Comparison of ENCODE assay signal across 8 cellular contexts in genomic region chr15:73991260-73991659, GRCh38. TPM values are rescaled to one million over a fixed set of nuclear protein-coding genes. Genes with fewer than 3 reads are reported as not detected.
DNase-seq lines count a peak whose midpoint lies in the region; ATAC-seq and TF ChIP-seq lines count a peak whose summit lies in the region.

No MANE protein-coding gene starts in this region.

- peak overlapping the region; percentile 88 for H3K4me3 ChIP-seq in CD8-positive, alpha-beta T cell (ENCODE audit: low read depth, low read length)
- peak overlapping the region; percentile 78 for H3K4me3 ChIP-seq in MM.1S (ENCODE audit: low read length)
- H3K4me3 ChIP-seq in vagina, result peak overlapping the region; percentile 57 to 69

- H3K9me2 ChIP-seq in MM.1S (replicated peaks; ENCODE audit: insufficient read depth, low read length), result no peaks in the 10 kb centered on the region

- peak overlapping the region; percentile 75; the same call in 1 of the 2 replicates for H3K9ac ChIP-seq in MM.1S (ENCODE audit: low read length)

- no peak for ATAC-seq in CD8-positive, alpha-beta T cell

- intact Hi-C loops in CD8-positive, alpha-beta T cell (cut with DNase I, micrococcal nuclease), result loop anchor here (2.0 to 10.0 kb wide), 11 partner anchors 18 to 1876 kb away; partner anchors contain the start of genes ARID3B (in 1 of the 2), C15orf39 (in 1 of the 2), CLK3 (in 1 of the 2) and COX5A (in 1 of the 2)
- intact Hi-C loops in dendritic cell treated with granulocyte-macrophage colony-stimulating factor and Interleukin-4, amounts not matched to agents 40 ng/mL and 50 ng/mL, for 4 days (cut with micrococcal nuclease), result no loop called here
- intact Hi-C loops in vagina (cut with DNase I), result no loop called here

- H3K36me3 ChIP-seq in CD8-positive, alpha-beta T cell (ENCODE audit: insufficient read depth, low read length), result no peaks in the 10 kb centered on the region
- H3K36me3 ChIP-seq in MM.1S (replicated peaks; ENCODE audit: insufficient read depth, low read length) (no peaks in the 10 kb centered on the region), vagina (no peaks in the 10 kb centered on the region)

- H3K9me3 Mint-ChIP-seq in CD8-positive, alpha-beta T cell, result no peaks in the 10 kb centered on the region
- no peaks in the 10 kb centered on the region for H3K9me3 Mint-ChIP-seq in dendritic cell treated with granulocyte-macrophage colony-stimulating factor and Interleukin-4, amounts not matched to agents 40 ng/mL and 50 ng/mL, for 4 days

- H3K36me3 Mint-ChIP-seq in CD8-positive, alpha-beta T cell, result peaks cover 32% of the 10 kb centered on the region
- peaks cover 21% of the 10 kb centered on the region for H3K36me3 Mint-ChIP-seq in dendritic cell treated with granulocyte-macrophage colony-stimulating factor and Interleukin-4, amounts not matched to agents 40 ng/mL and 50 ng/mL, for 4 days (ENCODE audit: low read depth)

- no peaks in the 10 kb centered on the region for H4K20me1 ChIP-seq in MM.1S (ENCODE audit: insufficient read depth, low read length)

- no peaks in the 10 kb centered on the region for H3K9me3 ChIP-seq in CD8-positive, alpha-beta T cell (ENCODE audit: low read length)
- H3K9me3 ChIP-seq in MM.1S (replicated peaks; ENCODE audit: insufficient read depth, low read length) (no peaks in the 10 kb centered on the region), vagina (no peaks in the 10 kb centered on the region)

- TF ChIP-seq CTCF in CD8-positive, alpha-beta T cell (IDR thresholded peaks at IDR 0.05), result no peak
- TF ChIP-seq CTCF in MM.1S (IDR thresholded peaks at IDR 0.05; ENCODE audit: low read length), result no peak
- TF ChIP-seq CTCF in vagina (IDR thresholded peaks at IDR 0.05), result no peak

- H3K27me3 Mint-ChIP-seq in CD8-positive, alpha-beta T cell (ENCODE audit: low read depth), result no peaks in the 10 kb centered on the region
- H3K27me3 Mint-ChIP-seq in dendritic cell treated with granulocyte-macrophage colony-stimulating factor and Interleukin-4, amounts not matched to agents 40 ng/mL and 50 ng/mL, for 4 days, result no peaks in the 10 kb centered on the region

- CTCF ChIA-PET in CD8-positive, alpha-beta T cell (lab: Charles Lee), result interaction anchor here (1.1 to 12.8 kb wide), 6 partner anchors 8 to 50 kb away, joined by 3 to 86 read pairs (median 5); no protein-coding TSS in a partner anchor

- peaks cover 11% of the 10 kb centered on the region for H3F3A ChIP-seq in MM.1S (ENCODE audit: insufficient read depth, low read length)

- peaks cover 22% of the 10 kb centered on the region for H3K79me2 ChIP-seq in MM.1S (ENCODE audit: low read length)

- peaks cover 35% of the 10 kb centered on the region for H3K4me1 ChIP-seq in CD8-positive, alpha-beta T cell (ENCODE audit: insufficient read depth, low read length)
- H3K4me1 ChIP-seq in MM.1S (ENCODE audit: low read length) (0 out of 2 replicates have a peak, but pooled peaks cover 3% of the 10 kb centered on the region), vagina (peaks cover 79% of the 10 kb centered on the region)

- DNase-seq in CD8-positive, alpha-beta T cell, result no peak
- DNase-seq in MM.1S (no peak), midbrain (lab: John Stamatoyannopoulos, UW) (peak; percentile 31), vagina (ENCODE audit: extremely low spot score in 2 of 2) (no peak), SK-N-DZ (ENCODE audit: low spot score) (no peak), NCI-H524 treated with DMSO at 0.1 percent for 48 hours (lab: John Stamatoyannopoulos, UW) (no peak)
- DNase-seq in stimulated activated CD4-positive, alpha-beta T cell treated with anti-CD3 and anti-CD28 coated beads, Interleukin-2, amount 100 ng/mL, for 48 hours, result no peak

- peak overlapping the region; percentile 100 for H3K4me3 Mint-ChIP-seq in CD8-positive, alpha-beta T cell
- H3K4me3 Mint-ChIP-seq in dendritic cell treated with granulocyte-macrophage colony-stimulating factor and Interleukin-4, amounts not matched to agents 40 ng/mL and 50 ng/mL, for 4 days, result peak overlapping the region; percentile 90

- POLR2A ChIA-PET in CD8-positive, alpha-beta T cell (lab: Charles Lee), result interaction anchor here (0.7 kb wide), 1 partner anchor 25 kb away, joined by 3 read pairs; no protein-coding TSS in a partner anchor

- no peak for TF ChIP-seq POLR2A in vagina (IDR thresholded peaks at IDR 0.05)

- H3K27ac ChIP-seq in CD8-positive, alpha-beta T cell (ENCODE audit: low read depth, low read length), result no peak overlapping the region
- H3K27ac ChIP-seq in MM.1S (ENCODE audit: low read length) (peak overlapping the region; percentile 40; the same call in 1 of the 2 replicates), vagina (peak overlapping the region; percentile 82)

- H2AFZ ChIP-seq in MM.1S (ENCODE audit: low read length), result peak overlapping the region; percentile 90

- H3K27me3 ChIP-seq in CD8-positive, alpha-beta T cell (ENCODE audit: insufficient read depth, low read length), result no peaks in the 10 kb centered on the region
- H3K27me3 ChIP-seq in MM.1S (replicated peaks; ENCODE audit: insufficient read depth, low read length) (no peaks in the 10 kb centered on the region), vagina (no peaks in the 10 kb centered on the region)

- no peak overlapping the region for H3K27ac Mint-ChIP-seq in CD8-positive, alpha-beta T cell
- peak overlapping the region; percentile 83 for H3K27ac Mint-ChIP-seq in dendritic cell treated with granulocyte-macrophage colony-stimulating factor and Interleukin-4, amounts not matched to agents 40 ng/mL and 50 ng/mL, for 4 days

- H3K4me1 Mint-ChIP-seq in CD8-positive, alpha-beta T cell (ENCODE audit: low read depth), result peaks cover 42% of the 10 kb centered on the region
- peaks cover 53% of the 10 kb centered on the region for H3K4me1 Mint-ChIP-seq in dendritic cell treated with granulocyte-macrophage colony-stimulating factor and Interleukin-4, amounts not matched to agents 40 ng/mL and 50 ng/mL, for 4 days (ENCODE audit: low read depth)

- H3K4me2 ChIP-seq in MM.1S (ENCODE audit: low read depth, low read length), result peak overlapping the region; percentile 59

RNA-seq across cellular contexts. Expression of gene STOML1, which starts 0.8 kb away (rescaled TPM):
- total RNA-seq in CD8-positive, alpha-beta T cell, result 1 to 10 TPM; 2.5 to 4.8 TPM
- total RNA-seq in vagina, result 15.0 TPM
- polyA plus RNA-seq in SK-N-DZ (2014; cell fraction: cytosol; rRNA removed), result 10.7 and 13.9 TPM in 2 replicates
- 6.9 and 16.8 TPM in 2 replicates for polyA plus RNA-seq in SK-N-DZ (2014; cell fraction: nucleus; rRNA removed)

RNA-seq across cellular contexts. Expression of gene PML, which starts 3.3 kb away (rescaled TPM):
- total RNA-seq in CD8-positive, alpha-beta T cell, result 10 to 100 TPM; 29.2 to 29.6 TPM
- 107 TPM for total RNA-seq in vagina
- 9.1 and 14.0 TPM in 2 replicates for polyA plus RNA-seq in SK-N-DZ (2014; cell fraction: cytosol; rRNA removed)
- polyA plus RNA-seq in SK-N-DZ (2014; cell fraction: nucleus; rRNA removed), result 13.7 and 17.4 TPM in 2 replicates

Comparison
In these comparisons a context has a peak if more than half of its experiments do, and no peak if none do; other contexts are left out.
1. intact Hi-C loops: an anchor here in CD8-positive, alpha-beta T cell (2.0 to 10.0 kb wide); none called in dendritic cell treated with granulocyte-macrophage colony-stimulating factor and Interleukin-4, amounts not matched to agents 40 ng/mL and 50 ng/mL, for 4 days and vagina.